In the genomic region with DNA sequence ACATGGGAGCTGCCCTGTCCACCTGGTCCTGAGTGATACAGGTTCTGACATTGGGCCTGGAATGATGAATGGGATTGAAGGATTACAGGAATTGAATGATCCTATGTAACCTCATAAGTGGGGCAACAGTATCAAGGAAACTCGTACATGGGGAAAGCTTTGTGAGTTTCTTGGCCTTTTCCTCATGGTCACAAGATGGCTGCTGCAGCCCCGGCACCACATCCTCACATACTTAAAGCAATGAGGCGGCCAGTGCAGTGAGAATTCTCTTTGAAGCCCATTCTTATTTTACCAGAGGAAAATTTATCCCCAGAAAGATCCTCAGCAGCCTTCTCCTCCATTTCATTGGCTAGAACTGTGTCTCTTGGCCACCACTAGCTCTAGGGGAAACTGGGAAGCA, we compare ENCODE assay signal across 8 cellular contexts.
"Had no signal": no experiment of that assay in that cellular context is flagged by ENCODE, and none has a peak within 500 bp of the region (broad histone marks: within the 10 kb centered on the region; RNA-seq: fewer than 3 reads in every experiment).

No MANE protein-coding gene starts in this region.

- FAIRE-seq: G401.6, GM12878, GM12891, GM12892, GM18507, GM19239 had no signal

- DNase-seq: GDM1, GF-D8 had no signal

- H3K4me3 ChIP-seq: GM12878 had no signal

- ATAC-seq: GM12878 had no signal
